Comparison of ENCODE assay signal across 31 cellular contexts in the genomic region with DNA sequence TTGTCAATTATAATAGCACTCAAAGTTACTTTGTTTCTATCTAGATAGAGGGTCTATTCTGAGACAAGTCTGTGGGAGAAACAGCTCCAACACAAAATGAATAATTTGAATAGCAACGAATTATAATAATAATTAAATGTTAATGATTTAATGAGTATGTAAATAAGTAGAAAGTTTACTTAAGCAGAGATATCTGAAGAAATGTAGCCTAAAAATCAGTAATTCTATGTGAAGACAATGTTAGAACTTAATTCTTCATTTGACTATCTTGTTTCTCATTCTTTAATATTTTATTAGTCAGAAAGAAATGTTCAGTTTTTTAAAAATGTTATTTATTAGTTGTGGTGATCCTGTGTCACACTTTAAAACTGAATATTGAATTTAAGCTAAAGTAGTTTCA.
"Had no signal": no experiment of that assay in that cellular context is flagged by ENCODE, and none has a peak within 500 bp of the region (broad histone marks: within the 10 kb centered on the region; RNA-seq: fewer than 3 reads in every experiment).

No MANE protein-coding gene starts in this region.

- H3K27ac ChIP-seq: brain microvascular endothelial cell, esophagus muscularis mucosa, foreskin keratinocyte, heart right ventricle had no signal

- FAIRE-seq: astrocyte, bronchial epithelial cell, colon had no signal

- H3K9me3 ChIP-seq: esophagus muscularis mucosa, gastrocnemius medialis, heart right ventricle had no signal

- ATAC-seq: activated T-helper 17 cell treated with anti-CD3 and anti-CD28 coated beads, Interleukin-2, amount 50 U/mL, for 72 hours; effector memory CD8-positive, alpha-beta T cell; foreskin keratinocyte; gastrocnemius medialis; heart right ventricle had no signal

- H3K36me3 ChIP-seq: brain microvascular endothelial cell had no signal

- H3K27me3 ChIP-seq: brain microvascular endothelial cell, esophagus muscularis mucosa, gastrocnemius medialis, heart right ventricle had no signal

- H3K4me3 ChIP-seq: esophagus muscularis mucosa, gastrocnemius medialis, heart right ventricle had no signal

- H3K4me1 ChIP-seq: esophagus muscularis mucosa, foreskin keratinocyte had no signal

- DNase-seq: activated CD4-positive, alpha-beta memory T cell treated with anti-CD3 and anti-CD28 coated beads, Interleukin-2, amount 10 ng/mL, durations not matched to agents 7 days and 5 days; activated CD4-positive, alpha-beta T cell treated with anti-CD3 and anti-CD28 coated beads for 1 hour; activated CD4-positive, alpha-beta T cell treated with anti-CD3 and anti-CD28 coated beads for 4 hours; activated CD4-positive, alpha-beta T cell treated with anti-CD3 and anti-CD28 coated beads, Interleukin-2, amount 10 ng/mL, durations not matched to agents 7 days and 5 days; activated CD4-positive, alpha-beta T cell treated with anti-CD3 and anti-CD28 coated beads, Interleukin-2, amount 50 U/mL, for 4 hours; activated CD4-positive, CD25-positive, alpha-beta regulatory T cell; activated CD8-positive, alpha-beta memory T cell treated with anti-CD3 and anti-CD28 coated beads, Interleukin-2, amount 50 U/mL, for 48 hours; activated effector memory CD4-positive, alpha-beta T cell treated with Interleukin-2 at 50 U/mL for 16 hours; activated gamma-delta T cell treated with Interleukin-2 at 50 U/mL for 16 hours; activated naive CD4-positive, alpha-beta T cell treated with anti-CD3 and anti-CD28 coated beads, Interleukin-2, amount 50 U/mL, for 16 hours; activated naive CD4-positive, alpha-beta T cell treated with Interleukin-2 at 50 U/mL for 16 hours; activated T-cell treated with anti-CD3 and anti-CD28 coated beads for 4 hours; activated T-cell treated with anti-CD3 and anti-CD28 coated beads, Interleukin-2, amount 50 U/mL, for 24 hours; amniotic stem cell; anterior cingulate cortex; brain microvascular endothelial cell; caudate nucleus; cortex of kidney; dermis blood vessel endothelial cell; effector CD4-positive, alpha-beta T cell; effector memory CD8-positive, alpha-beta T cell; erythroblast; foreskin keratinocyte; gastrocnemius medialis; heart right ventricle; T-helper 2 cell had no signal
